1 cellular context compared by ENCODE assay signal in genomic region chr18:21823848-21824247, GRCh38.
TF ChIP-seq lines count a peak whose summit lies in the region.

No MANE protein-coding gene starts in this region.

TF ChIP-seq in HepG2, 621 proteins besides CTCF, POLR2A, EP300 and RAD21 (continued from another document):
- TF ChIP-seq TRIM22 (IDR thresholded peaks at IDR 0.05) (no peak), ZNF33B (CRISPR knock-in tag; IDR thresholded peaks at IDR 0.05) (no peak), BRCA1 (CRISPR knock-in tag; IDR thresholded peaks at IDR 0.05) (no peak), ZNF678 (CRISPR knock-in tag; IDR thresholded peaks at IDR 0.05) (no peak), MAFF (IDR thresholded peaks at IDR 0.05; ENCODE audit: low read depth, low read length) (peak; percentile 56; the same call in 1 of the 2 replicates)
